In the genomic region with DNA sequence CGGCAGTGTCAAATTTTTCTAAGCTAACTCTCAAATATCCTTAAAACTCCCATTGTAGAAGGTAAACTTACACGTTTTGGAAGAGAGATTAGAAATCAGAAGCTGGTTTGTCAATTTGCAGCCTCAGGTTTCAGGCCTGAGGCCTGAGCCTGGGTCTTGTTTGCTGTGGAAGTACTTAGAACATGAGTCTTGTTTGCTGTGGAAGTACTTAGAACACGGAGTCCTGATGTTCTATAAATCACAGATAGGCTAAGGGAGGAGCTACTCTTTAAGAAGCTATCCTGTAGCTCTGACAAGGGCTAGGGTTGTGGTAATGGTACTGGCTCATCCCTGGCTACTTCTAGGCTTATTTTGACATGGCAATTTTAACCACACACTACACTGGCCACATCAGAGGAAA, we compare ENCODE assay signal across 10 cellular contexts.
"Had no signal": no experiment of that assay in that cellular context is flagged by ENCODE, and none has a peak within 500 bp of the region (broad histone marks: within the 10 kb centered on the region; RNA-seq: fewer than 3 reads in every experiment).

No MANE protein-coding gene starts in this region.

- H3K27ac Mint-ChIP-seq: effector memory CD8-positive, alpha-beta T cell; stimulated activated naive CD8-positive, alpha-beta T cell treated with anti-CD3 and anti-CD28 coated beads, Interleukin-15, amount 100 ng/mL, for 72 hours; type B pancreatic cell had no signal

- H3K4me3 Mint-ChIP-seq: effector memory CD8-positive, alpha-beta T cell; naive thymus-derived CD8-positive, alpha-beta T cell; stimulated activated naive CD8-positive, alpha-beta T cell treated with anti-CD3 and anti-CD28 coated beads, Interleukin-15, amount 100 ng/mL, for 72 hours; type B pancreatic cell had no signal

- H3K9me3 Mint-ChIP-seq: effector memory CD8-positive, alpha-beta T cell; naive thymus-derived CD8-positive, alpha-beta T cell; stimulated activated naive CD8-positive, alpha-beta T cell treated with anti-CD3 and anti-CD28 coated beads, Interleukin-15, amount 100 ng/mL, for 72 hours; type B pancreatic cell had no signal

- ATAC-seq: effector memory CD8-positive, alpha-beta T cell had no signal

- H3K27me3 Mint-ChIP-seq: effector memory CD8-positive, alpha-beta T cell; naive thymus-derived CD8-positive, alpha-beta T cell; stimulated activated naive CD8-positive, alpha-beta T cell treated with anti-CD3 and anti-CD28 coated beads, Interleukin-15, amount 100 ng/mL, for 72 hours; type B pancreatic cell had no signal

- DNase-seq: activated CD4-positive, alpha-beta T cell treated with anti-CD3 and anti-CD28 coated beads, Interleukin-2, amount 50 U/mL, for 48 hours; activated naive CD4-positive, alpha-beta T cell treated with Interleukin-2 at 50 U/mL for 16 hours; effector memory CD8-positive, alpha-beta T cell; naive thymus-derived CD8-positive, alpha-beta T cell; right lobe of liver; small intestine; stimulated activated CD4-positive, alpha-beta T cell treated with anti-CD3 and anti-CD28 coated beads, Interleukin-4, amount 100 ng/mL, for 1 hour; stimulated activated naive CD8-positive, alpha-beta T cell treated with anti-CD3 and anti-CD28 coated beads, Interleukin-15, amount 100 ng/mL, for 72 hours; T-helper 1 cell had no signal

- H3K27ac ChIP-seq: right lobe of liver had no signal

- H3K27me3 ChIP-seq: right lobe of liver had no signal

- H3K4me3 ChIP-seq: right lobe of liver had no signal

- H3K9me3 ChIP-seq: right lobe of liver had no signal

- H3K36me3 Mint-ChIP-seq: type B pancreatic cell had no signal
